In the genomic region with DNA sequence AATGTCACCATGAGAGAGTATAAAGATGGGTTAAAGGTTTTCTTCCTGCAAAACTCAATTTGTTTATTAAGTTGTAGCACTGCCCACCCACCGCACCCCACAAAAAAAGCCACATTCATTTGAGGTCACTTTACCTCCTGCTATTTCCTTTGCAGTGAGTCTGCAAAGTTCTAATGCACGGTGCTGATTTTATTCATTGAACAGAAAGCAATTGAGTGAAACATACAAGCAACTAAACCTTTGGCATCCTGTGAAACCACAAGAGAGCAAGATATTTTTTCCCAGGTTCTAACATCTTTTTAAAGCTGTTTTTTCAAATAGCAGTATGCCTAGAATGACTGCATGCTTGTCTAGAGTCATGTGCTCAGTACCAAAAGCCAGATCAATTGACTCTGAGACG, we compare ENCODE assay signal across 9 cellular contexts. TPM values are rescaled to one million over a fixed set of nuclear protein-coding genes. Genes with fewer than 3 reads are reported as not detected.
DNase-seq lines count a peak whose midpoint lies in the region; ATAC-seq and TF ChIP-seq lines count a peak whose summit lies in the region.
"Had no signal": no experiment of that assay in that cellular context is flagged by ENCODE, and none has a peak within 500 bp of the region (broad histone marks: within the 10 kb centered on the region; RNA-seq: fewer than 3 reads in every experiment).

No MANE protein-coding gene starts in this region.

- H3K9me3 Mint-ChIP-seq in GM23338, result no peaks in the 10 kb centered on the region

- H4K20me1 ChIP-seq in GM23338 (replicated peaks; ENCODE audit: insufficient read depth) (peaks cover 43% of the 10 kb centered on the region), SU-DHL-6 (ENCODE audit: low read depth, low read length) (no peaks in the 10 kb centered on the region)

- peak overlapping the region; percentile 46 for H3K9ac ChIP-seq in SU-DHL-6 (ENCODE audit: low read length)

- H3K27me3 Mint-ChIP-seq in GM23338 (ENCODE audit: insufficient read depth, low read depth, poor library complexity), result peaks cover 5% of the 10 kb centered on the region

- intact Hi-C loops in mucosa of descending colon (cut with DNase I, micrococcal nuclease), result no loop called here
- intact Hi-C loops in left ventricle myocardium inferior (cut with micrococcal nuclease), result no loop called here
- intact Hi-C loops in gastrocnemius medialis (cut with DNase I; ENCODE audit: low total_unique reads), result no loop called here

- no peak overlapping the region for H3K4me3 ChIP-seq in GM23338
- peak overlapping the region; percentile 46 for H3K4me3 ChIP-seq in SU-DHL-6 (ENCODE audit: insufficient read depth, low read length, poor library complexity, severe bottlenecking)
- H3K4me3 ChIP-seq in mucosa of descending colon, result no peak overlapping the region
- no peak overlapping the region for H3K4me3 ChIP-seq in left ventricle myocardium inferior
- no peak overlapping the region for H3K4me3 ChIP-seq in gastrocnemius medialis
- H3K4me3 ChIP-seq: pancreas had no signal

- ATAC-seq in GM18511 (IDR thresholded peaks at IDR 0.05; ENCODE audit: unreplicated experiment) (peak; percentile 65), GM23338 (no peak), mucosa of descending colon (peak; percentile 60), gastrocnemius medialis (no peak)
- ATAC-seq: pancreas had no signal

- H3K79me2 ChIP-seq in GM23338 (replicated peaks; ENCODE audit: insufficient read depth) (peaks cover 100% of the 10 kb centered on the region), SU-DHL-6 (ENCODE audit: insufficient read depth, low read length) (peaks cover 100% of the 10 kb centered on the region)

- no peaks in the 10 kb centered on the region for H3K27me3 ChIP-seq in GM23338 (ENCODE audit: insufficient read depth)
- no peaks in the 10 kb centered on the region for H3K27me3 ChIP-seq in SU-DHL-6 (ENCODE audit: low read length)
- H3K27me3 ChIP-seq in left ventricle myocardium inferior (ENCODE audit: low read depth), result no peaks in the 10 kb centered on the region
- H3K27me3 ChIP-seq in gastrocnemius medialis, result no peaks in the 10 kb centered on the region
- H3K27me3 ChIP-seq: pancreas had no signal

- H2AFZ ChIP-seq in GM23338, result no peak overlapping the region
- no peak overlapping the region for H2AFZ ChIP-seq in SU-DHL-6 (ENCODE audit: low read depth, low read length, severe bottlenecking)

- peaks cover 17% of the 10 kb centered on the region; the same call in 2 of the 3 replicates for H3K36me3 Mint-ChIP-seq in GM23338 (ENCODE audit: low read depth)

- H3K4me1 Mint-ChIP-seq in GM23338, result peaks cover 78% of the 10 kb centered on the region

- TF ChIP-seq CTCF in GM23338 (conservative IDR thresholded peaks at IDR 0.05; ENCODE audit: low read depth in 2 of 2) (no peak), SU-DHL-6 (IDR thresholded peaks at IDR 0.05; ENCODE audit: insufficient read depth, low read length, poor library complexity, severe bottlenecking) (no peak), mucosa of descending colon (IDR thresholded peaks at IDR 0.05) (no peak), left ventricle myocardium inferior (IDR thresholded peaks at IDR 0.05; ENCODE audit: borderline replicate concordance) (no peak), gastrocnemius medialis (IDR thresholded peaks at IDR 0.05 in 4 of 5, conservative IDR thresholded peaks at IDR 0.05 in 1 of 5) (no peak)

- H3K4me2 ChIP-seq in GM23338 (0 out of 2 replicates have a peak overlapping the region, but pooled peaks have one; percentile 20), SU-DHL-6 (ENCODE audit: low read depth, low read length, poor library complexity, severe bottlenecking) (peak overlapping the region; percentile 96)

- TF ChIP-seq POLR2A in gastrocnemius medialis (IDR thresholded peaks at IDR 0.05), result no peak

- H3F3A ChIP-seq in GM23338 (replicated peaks; ENCODE audit: low read depth) (no peaks in the 10 kb centered on the region), SU-DHL-6 (ENCODE audit: insufficient read depth) (peaks cover 89% of the 10 kb centered on the region)

- H3K9me3 ChIP-seq in SU-DHL-6 (ENCODE audit: insufficient read depth, low read length) (no peaks in the 10 kb centered on the region), mucosa of descending colon (no peaks in the 10 kb centered on the region), left ventricle myocardium inferior (replicated peaks) (no peaks in the 10 kb centered on the region), gastrocnemius medialis (no peaks in the 10 kb centered on the region)
- H3K9me3 ChIP-seq: pancreas had no signal

- H3K4me1 ChIP-seq in GM23338 (ENCODE audit: insufficient read depth) (peaks cover 72% of the 10 kb centered on the region), mucosa of descending colon (ENCODE audit: low read depth) (no peaks in the 10 kb centered on the region), left ventricle myocardium inferior (peaks cover 15% of the 10 kb centered on the region), gastrocnemius medialis (peaks cover 14 to 18% of the 10 kb centered on the region in 2 donors)

- H3K36me3 ChIP-seq in GM23338 (ENCODE audit: insufficient read depth) (no peaks in the 10 kb centered on the region; the same call in 1 of the 2 replicates), SU-DHL-6 (ENCODE audit: low read length) (peaks cover 4% of the 10 kb centered on the region; the same call in 1 of the 2 replicates), mucosa of descending colon (ENCODE audit: low read depth) (no peaks in the 10 kb centered on the region), left ventricle myocardium inferior (no peaks in the 10 kb centered on the region), gastrocnemius medialis (no peaks in the 10 kb centered on the region)
- H3K36me3 ChIP-seq: pancreas had no signal

- H3K9me2 ChIP-seq in GM23338 (ENCODE audit: insufficient read depth), result no peaks in the 10 kb centered on the region
- no peaks in the 10 kb centered on the region for H3K9me2 ChIP-seq in SU-DHL-6 (replicated peaks; ENCODE audit: insufficient read depth, low read length)

- H3K27ac ChIP-seq in GM23338 (ENCODE audit: low read depth), result peak overlapping the region; percentile 41
- H3K27ac ChIP-seq in SU-DHL-6 (ENCODE audit: low read depth, low read length), result peak overlapping the region; percentile 95
- H3K27ac ChIP-seq in left ventricle myocardium inferior (replicated peaks), result no peak overlapping the region
- H3K27ac ChIP-seq in gastrocnemius medialis, result no peak overlapping the region
- H3K27ac ChIP-seq: pancreas had no signal

- H3K4me3 Mint-ChIP-seq in GM23338, result no peak overlapping the region

- in situ Hi-C loops in gastrocnemius medialis (cut with MboI; ENCODE audit: low sequenced_read_pairs in 4 of 4), result no loop called here

- peak overlapping the region; percentile 80 for H3K27ac Mint-ChIP-seq in GM23338

- DNase-seq in GM23338 (ENCODE audit: low spot score), result no peak
- DNase-seq in mucosa of descending colon, result peak in 1 of 3 donors; percentile 47
- DNase-seq in CD1c-positive myeloid dendritic cell (ENCODE audit: extremely low spot score), result no peak
- no peak for DNase-seq in left ventricle myocardium inferior
- DNase-seq in NCI-H345 treated with DMSO at 0.1 percent for 48 hours (lab: John Stamatoyannopoulos, UW; ENCODE audit: unreplicated experiment), result no peak
- no peak for DNase-seq in gastrocnemius medialis
- DNase-seq: pancreas had no signal

TF ChIP-seq in GM23338, 12 proteins besides CTCF, POLR2A, EP300 and RAD21 (continues in another document):
- TF ChIP-seq CREB1 (CRISPR knock-in tag; IDR thresholded peaks at IDR 0.05; ENCODE audit: low read depth) (no peak), POLR2AphosphoS5 (IDR thresholded peaks at IDR 0.05; ENCODE audit: low read depth) (no peak), EZH2phosphoT487 (IDR thresholded peaks at IDR 0.05; ENCODE audit: unreplicated experiment) (no peak), ZNF114 (CRISPR knock-in tag; IDR thresholded peaks at IDR 0.05) (no peak), ZNF331 (CRISPR knock-in tag; IDR thresholded peaks at IDR 0.05; ENCODE audit: low read depth) (no peak), STAT1 (IDR thresholded peaks at IDR 0.05; ENCODE audit: unreplicated experiment) (no peak), JUNB (IDR thresholded peaks at IDR 0.05; ENCODE audit: unreplicated experiment) (no peak)
- TF ChIP-seq, protein P1, sequence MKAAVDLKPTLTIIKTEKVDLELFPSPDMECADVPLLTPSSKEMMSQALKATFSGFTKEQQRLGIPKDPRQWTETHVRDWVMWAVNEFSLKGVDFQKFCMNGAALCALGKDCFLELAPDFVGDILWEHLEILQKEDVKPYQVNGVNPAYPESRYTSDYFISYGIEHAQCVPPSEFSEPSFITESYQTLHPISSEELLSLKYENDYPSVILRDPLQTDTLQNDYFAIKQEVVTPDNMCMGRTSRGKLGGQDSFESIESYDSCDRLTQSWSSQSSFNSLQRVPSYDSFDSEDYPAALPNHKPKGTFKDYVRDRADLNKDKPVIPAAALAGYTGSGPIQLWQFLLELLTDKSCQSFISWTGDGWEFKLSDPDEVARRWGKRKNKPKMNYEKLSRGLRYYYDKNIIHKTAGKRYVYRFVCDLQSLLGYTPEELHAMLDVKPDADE (IDR thresholded peaks at IDR 0.05), result no peak

RNA-seq across cellular contexts. Expression of a gene that starts 39.0 kb away (rescaled TPM):
- 293 and 296 TPM in 2 replicates for total RNA-seq in GM23338 (2014; rRNA removed; shearing (Covaris generic))
- polyA plus RNA-seq in GM23338 (2016; fragmentation: Nextera tagmentation; extraction: Ambion mirVana), result 174 and 196 TPM in 2 replicates
- 10 to 100 TPM; 23.5 to 43.3 (median 27.6) TPM for total RNA-seq in mucosa of descending colon
- 45.3 TPM for total RNA-seq in left ventricle myocardium inferior
- 10 to 100 TPM; 52.8 to 81.9 (median 59.8) TPM for total RNA-seq in gastrocnemius medialis

Comparison
In these comparisons a context has a peak if more than half of its experiments do, and no peak if none do; other contexts are left out.
1. ATAC-seq: peak in GM18511 (single experiment) and mucosa of descending colon (single experiment); none in GM23338 (single experiment) and gastrocnemius medialis (0 of 2).
2. H3K27ac ChIP-seq: peak in GM23338 (single experiment) and SU-DHL-6 (single experiment); none in left ventricle myocardium inferior (single experiment) and gastrocnemius medialis (0 of 4).